In genomic region chr3:171110715-171111114, GRCh38 we compare ENCODE assay signal across 16 cellular contexts.
DNase-seq lines count a peak whose midpoint lies in the region; ATAC-seq and TF ChIP-seq lines count a peak whose summit lies in the region.
"Had no signal": no experiment of that assay in that cellular context is flagged by ENCODE, and none has a peak within 500 bp of the region (broad histone marks: within the 10 kb centered on the region; RNA-seq: fewer than 3 reads in every experiment).

No MANE protein-coding gene starts in this region.

- H3K4me3 ChIP-seq in spleen = no peak overlapping the region
- no peak overlapping the region for H3K4me3 ChIP-seq in vagina
- H3K4me3 ChIP-seq: A549; BLaER1 treated with 17β-estradiol and CSF1 and Interleukin-3, amounts not matched to agents 10 nM and 100 nM had no signal

- H3K27me3 ChIP-seq in spleen (replicated peaks in 1 of 7) (no peaks in the 10 kb centered on the region), vagina (no peaks in the 10 kb centered on the region)
- H3K27me3 ChIP-seq: BLaER1 treated with 17β-estradiol and CSF1 and Interleukin-3, amounts not matched to agents 10 nM and 100 nM had no signal

- TF ChIP-seq POLR2A in spleen (IDR thresholded peaks at IDR 0.05) = no peak
- no peak for TF ChIP-seq POLR2A in vagina (IDR thresholded peaks at IDR 0.05)

- H3K27ac ChIP-seq in spleen (no peak overlapping the region), vagina (no peak overlapping the region)
- H3K27ac ChIP-seq: 22Rv1; A549; BLaER1 treated with 17β-estradiol and CSF1 and Interleukin-3, amounts not matched to agents 10 nM and 100 nM; C4-2B had no signal

- WGBS in spleen, 5 donors = 83 to 94% (median 92%) methylated on average over 4 of the region's 4 CpGs

- no peaks in the 10 kb centered on the region for H3K4me1 ChIP-seq in spleen
- peaks cover 1% of the 10 kb centered on the region for H3K4me1 ChIP-seq in vagina
- H3K4me1 ChIP-seq: Caco-2 had no signal

- H3K9me3 ChIP-seq in spleen = no peaks in the 10 kb centered on the region
- no peaks in the 10 kb centered on the region for H3K9me3 ChIP-seq in vagina
- H3K9me3 ChIP-seq: A549; BLaER1 treated with 17β-estradiol and CSF1 and Interleukin-3, amounts not matched to agents 10 nM and 100 nM; Caco-2 had no signal

- intact Hi-C loops in spleen (cut with DNase I; ENCODE audit: low total_unique reads) (no loop called here), vagina (cut with DNase I) (no loop called here)

- peak; percentile 51 for DNase-seq in SK-N-DZ (ENCODE audit: low spot score)
- peak; percentile 54 for DNase-seq in spleen
- DNase-seq in vagina (ENCODE audit: extremely low spot score in 2 of 2) = no peak
- DNase-seq: AML-193; Caco-2; Calu3; CD4-positive, alpha-beta T cell; CD8-positive, alpha-beta T cell; DMS79 treated with DMSO at 0.1 percent for 48 hours; GF-D8 had no signal

- H3K36me3 ChIP-seq in spleen (peaks cover 0 to 46% (median 0%) of the 10 kb centered on the region in 6 donors), vagina (no peaks in the 10 kb centered on the region)

- ATAC-seq in SK-N-SH treated with all-trans-retinoic acid at 6 μM for 48 hours = peak; percentile 49
- no peak for ATAC-seq in HG02884 (IDR thresholded peaks at IDR 0.05; ENCODE audit: unreplicated experiment)
- ATAC-seq: A549; CD8-positive, alpha-beta T cell had no signal

- TF ChIP-seq CTCF in spleen (IDR thresholded peaks at IDR 0.05 in 8 of 11, conservative IDR thresholded peaks at IDR 0.05 in 3 of 11) (no peak), vagina (IDR thresholded peaks at IDR 0.05) (no peak)

TF ChIP-seq in SK-N-SH treated with all-trans-retinoic acid at 6 μM for 48 hours, 23 proteins besides CTCF, POLR2A, EP300 and RAD21:
- TF ChIP-seq ISL1 (CRISPR knock-in tag; IDR thresholded peaks at IDR 0.05) (0 out of 2 replicates have a peak, but pooled peaks have one; percentile 5), TOX (CRISPR knock-in tag; IDR thresholded peaks at IDR 0.05; ENCODE audit: borderline replicate concordance) (no peak)

Comparison
In these comparisons a context has a peak if more than half of its experiments do, and no peak if none do; other contexts are left out.
1. DNase-seq: peak in SK-N-DZ (single experiment) and spleen (single experiment); none in vagina (0 of 2).